1 cellular context compared by ENCODE assay signal in the genomic region with DNA sequence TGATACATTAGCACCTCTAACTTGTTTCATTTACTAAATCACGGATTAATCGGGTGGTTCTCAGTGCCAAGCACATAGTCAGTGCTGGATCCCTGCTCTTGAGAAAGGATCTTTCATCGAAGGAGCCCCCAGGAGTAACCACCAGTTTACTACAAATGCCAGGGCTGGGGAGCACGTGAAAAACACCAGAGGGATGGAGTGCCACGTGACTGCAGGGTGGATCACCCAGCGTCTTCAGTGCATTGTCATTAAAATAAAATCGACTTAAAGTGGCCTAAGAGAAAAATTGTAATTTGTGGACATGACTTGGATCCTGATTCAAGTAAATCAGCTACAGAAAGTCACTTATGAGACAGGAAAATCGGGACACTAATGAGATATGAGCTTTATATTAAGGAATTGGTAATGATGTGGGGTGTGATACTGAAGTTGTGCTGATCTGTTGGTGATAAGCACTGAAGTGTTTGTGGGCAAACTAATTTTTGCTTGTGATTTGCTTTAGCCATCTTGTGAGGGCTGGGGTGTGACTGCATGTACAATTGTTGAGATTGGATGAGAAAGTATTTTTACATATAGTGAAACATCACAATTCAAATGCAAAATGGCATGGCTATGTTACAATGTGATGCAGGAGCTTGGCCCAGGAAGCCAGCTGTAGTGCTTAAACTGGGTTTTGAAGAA.
TF ChIP-seq lines count a peak whose summit lies in the region.

No MANE protein-coding gene starts in this region.

TF ChIP-seq in H1, 55 proteins besides CTCF, POLR2A, EP300 and RAD21:
- TF ChIP-seq CHD1 (IDR thresholded peaks at IDR 0.05; ENCODE audit: low read depth, low read length): no peak
- TF ChIP-seq TEAD4 (IDR thresholded peaks at IDR 0.05; ENCODE audit: low read depth, low read length): no peak
- TF ChIP-seq ASH2L (IDR thresholded peaks at IDR 0.05; ENCODE audit: low read length): no peak
- TF ChIP-seq NANOG (IDR thresholded peaks at IDR 0.05; ENCODE audit: insufficient read depth, low read depth, low read length, poor library complexity, severe bottlenecking): no peak
- TF ChIP-seq, protein P1, sequence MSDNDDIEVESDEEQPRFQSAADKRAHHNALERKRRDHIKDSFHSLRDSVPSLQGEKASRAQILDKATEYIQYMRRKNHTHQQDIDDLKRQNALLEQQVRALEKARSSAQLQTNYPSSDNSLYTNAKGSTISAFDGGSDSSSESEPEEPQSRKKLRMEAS (IDR thresholded peaks at IDR 0.05): 0 out of 2 replicates have a peak, but pooled peaks have one; percentile 29
- TF ChIP-seq, protein P2, sequence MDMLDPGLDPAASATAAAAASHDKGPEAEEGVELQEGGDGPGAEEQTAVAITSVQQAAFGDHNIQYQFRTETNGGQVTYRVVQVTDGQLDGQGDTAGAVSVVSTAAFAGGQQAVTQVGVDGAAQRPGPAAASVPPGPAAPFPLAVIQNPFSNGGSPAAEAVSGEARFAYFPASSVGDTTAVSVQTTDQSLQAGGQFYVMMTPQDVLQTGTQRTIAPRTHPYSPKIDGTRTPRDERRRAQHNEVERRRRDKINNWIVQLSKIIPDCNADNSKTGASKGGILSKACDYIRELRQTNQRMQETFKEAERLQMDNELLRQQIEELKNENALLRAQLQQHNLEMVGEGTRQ (IDR thresholded peaks at IDR 0.05; ENCODE audit: low read length): peak; percentile 24; the same call in 1 of the 2 replicates
- TF ChIP-seq SP4 (IDR thresholded peaks at IDR 0.05; ENCODE audit: low read length): no peak
- no peak for TF ChIP-seq SIRT6 (IDR thresholded peaks at IDR 0.05; ENCODE audit: low read length)
- no peak for TF ChIP-seq BRCA1 (IDR thresholded peaks at IDR 0.05; ENCODE audit: low read depth, low read length)
- no peak for TF ChIP-seq BACH1 (IDR thresholded peaks at IDR 0.05; ENCODE audit: low read length)
- no peak for TF ChIP-seq NRF1 (IDR thresholded peaks at IDR 0.05; ENCODE audit: low read depth, low read length)
- no peak for TF ChIP-seq MAFK (IDR thresholded peaks at IDR 0.05; ENCODE audit: low read depth, low read length)
- TF ChIP-seq CTBP2 (IDR thresholded peaks at IDR 0.05; ENCODE audit: borderline replicate concordance, insufficient read depth, insufficient read length, low read length): no peak
